ENCODE assay signal across 10 cellular contexts in the genomic region with DNA sequence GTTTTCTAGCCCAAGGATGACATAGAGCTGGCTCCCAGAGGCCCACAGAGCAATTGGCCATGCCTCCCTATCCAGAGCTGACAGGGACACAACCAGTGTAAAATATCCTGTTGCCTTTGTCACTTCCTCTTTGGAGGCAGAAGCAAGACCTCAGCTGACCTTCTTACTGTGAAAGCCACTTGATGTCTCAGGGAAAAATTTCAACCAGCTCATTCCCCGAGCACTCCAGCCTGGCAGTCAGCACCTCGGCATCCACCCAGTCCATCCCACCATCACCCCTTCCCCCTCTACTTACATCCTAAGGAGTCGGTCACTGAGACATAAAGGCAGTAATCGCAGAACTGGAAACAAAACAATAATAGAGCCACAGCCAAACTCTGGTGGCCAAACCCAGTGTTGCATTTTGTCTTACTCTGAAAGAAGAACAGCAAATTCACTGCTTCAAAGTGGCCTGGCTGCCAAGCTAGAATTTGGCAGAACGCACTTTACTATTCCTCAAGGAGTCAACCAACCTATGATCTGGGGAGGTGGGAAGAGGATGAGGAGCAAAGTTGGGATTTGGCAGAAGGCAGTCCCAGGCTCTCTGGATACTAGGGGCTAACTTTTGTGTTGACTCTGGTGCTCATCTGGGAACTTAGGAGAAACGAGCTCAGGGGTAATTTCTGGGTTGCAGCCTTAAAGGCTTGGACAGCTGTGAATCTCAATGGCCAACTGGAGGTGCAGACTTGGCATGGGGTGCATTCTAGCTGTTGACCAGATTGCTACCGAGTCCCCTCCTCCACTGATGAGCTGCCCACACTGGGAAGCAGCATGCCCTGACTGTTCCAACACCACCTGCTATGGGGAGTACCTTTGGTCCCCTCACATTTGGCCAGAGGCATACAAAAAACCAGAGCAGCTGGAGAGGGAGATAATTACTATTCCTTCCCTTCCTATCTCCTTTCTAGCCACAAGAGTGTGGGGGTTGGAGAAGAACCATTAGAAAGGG. TPM values are rescaled to one million over a fixed set of nuclear protein-coding genes. Genes with fewer than 3 reads are reported as not detected.
A peak's percentile ranks its signal among the peaks of the same experiment; 100 is the strongest.
DNase-seq lines count a peak whose midpoint lies in the region; ATAC-seq and TF ChIP-seq lines count a peak whose summit lies in the region.
"Had no signal": no experiment of that assay in that cellular context is flagged by ENCODE, and none has a peak within 500 bp of the region (broad histone marks: within the 10 kb centered on the region; RNA-seq: fewer than 3 reads in every experiment).

No MANE protein-coding gene starts in this region.

- peak; percentile 36 for DNase-seq in GM03348 (ENCODE audit: low spot score)
- DNase-seq in OCI-M1 (lab: John Stamatoyannopoulos, UW) = peak; percentile 15
- DNase-seq in fibroblast of mammary gland (ENCODE audit: low read depth) = no peak
- peak; percentile 31 for DNase-seq in renal cortical epithelial cell (ENCODE audit: low read depth)
- no peak for DNase-seq in Ammon's horn (ENCODE audit: low spot score)
- DNase-seq in inferior parietal cortex (ENCODE audit: extremely low spot score) = no peak
- no peak for DNase-seq in T-helper 9 cell
- DNase-seq: effector memory CD4-positive, alpha-beta T cell had no signal

- H3K4me3 ChIP-seq in fibroblast of mammary gland (ENCODE audit: control insufficient read depth, low read depth, low read length) = no peak overlapping the region

- no peak for ATAC-seq in GM19452 (IDR thresholded peaks at IDR 0.05; ENCODE audit: unreplicated experiment)

- TF ChIP-seq CTCF in fibroblast of mammary gland (conservative IDR thresholded peaks at IDR 0.05; ENCODE audit: control insufficient read depth, insufficient read depth, low read depth, low read length) = peak; percentile 11

RNA-seq across cellular contexts. Expression of gene NIPAL4, which starts 13.7 kb away (rescaled TPM):
- total RNA-seq in renal cortical epithelial cell = 1.1 and 2.6 TPM in 2 replicates
- total RNA-seq: pulmonary artery endothelial cell had no signal

Comparison
In these comparisons a context has a peak if more than half of its experiments do, and no peak if none do; other contexts are left out.
1. DNase-seq: peak in GM03348 (single experiment), OCI-M1 (single experiment) and renal cortical epithelial cell (single experiment); none in fibroblast of mammary gland (single experiment), Ammon's horn (single experiment), inferior parietal cortex (single experiment) and T-helper 9 cell (single experiment).